ENCODE assay signal across 21 cellular contexts in genomic region chr16:13168091-13168572, GRCh38.
A peak's percentile ranks its signal among the peaks of the same experiment; 100 is the strongest.
DNase-seq lines count a peak whose midpoint lies in the region; ATAC-seq and TF ChIP-seq lines count a peak whose summit lies in the region.
"Had no signal": no experiment of that assay in that cellular context is flagged by ENCODE, and none has a peak within 500 bp of the region (broad histone marks: within the 10 kb centered on the region; RNA-seq: fewer than 3 reads in every experiment).

No MANE protein-coding gene starts in this region.

- H3K9ac ChIP-seq in endodermal cell (ENCODE audit: extremely low read depth, low read length, poor library complexity, severe bottlenecking) (no peak overlapping the region), neural cell (ENCODE audit: low read length) (no peak overlapping the region)

- no peaks in the 10 kb centered on the region for H3K36me3 Mint-ChIP-seq in endodermal cell (ENCODE audit: low read depth)

- 64 to 80% methylated on average over 3 to 4 of the region's 4 CpGs for WGBS in endodermal cell (ENCODE audit: insufficient coverage in 1 of 2, insufficient read length in 1 of 2), 2 experiments
- 61 to 67% (median 62%) methylated on average over 4 of the region's 4 CpGs for WGBS in heart left ventricle, 4 donors
- whole genome bisulfite sequencing in adrenal gland, 4 donors, result 64 to 72% (median 67%) methylated on average over 4 of the region's 4 CpGs

- no peak overlapping the region for H3K4me2 ChIP-seq in neural cell (ENCODE audit: low read length)

- H3K27ac ChIP-seq in endodermal cell (ENCODE audit: low read depth, low read length) (no peak overlapping the region), neural cell (ENCODE audit: low read length) (no peak overlapping the region), heart left ventricle (no peak overlapping the region), adrenal gland (no peak overlapping the region)
- H3K27ac ChIP-seq: 22Rv1, C4-2B, gastrocnemius medialis, SK-N-MC, tibial artery had no signal

- no peak for ATAC-seq in heart left ventricle
- ATAC-seq: activated CD8-positive, alpha-beta T cell treated with anti-CD3 and anti-CD28 coated beads, Interleukin-2, amount 10 ng/mL, durations not matched to agents 7 days and 5 days; activated T-helper 17 cell treated with anti-CD3 and anti-CD28 coated beads, Interleukin-2, amount 50 U/mL, for 72 hours; gastrocnemius medialis had no signal

- H3K36me3 ChIP-seq in endodermal cell (ENCODE audit: control insufficient read depth, insufficient read depth, low read length), result no peaks in the 10 kb centered on the region
- H3K36me3 ChIP-seq in neural cell (ENCODE audit: insufficient read depth, low read length), result no peaks in the 10 kb centered on the region
- no peaks in the 10 kb centered on the region for H3K36me3 ChIP-seq in heart left ventricle
- H3K36me3 ChIP-seq in adrenal gland (replicated peaks in 1 of 2), result no peaks in the 10 kb centered on the region
- H3K36me3 ChIP-seq: gastrocnemius medialis, tibial artery had no signal

- no peak overlapping the region for H3K4me3 ChIP-seq in endodermal cell (ENCODE audit: low read length)
- H3K4me3 ChIP-seq in neural cell (ENCODE audit: low read length), result no peak overlapping the region
- no peak overlapping the region for H3K4me3 ChIP-seq in heart left ventricle
- H3K4me3 ChIP-seq in adrenal gland, result no peak overlapping the region
- H3K4me3 ChIP-seq: gastrocnemius medialis, SK-N-MC, tibial artery had no signal

- TF ChIP-seq RAD21 in neural cell (conservative IDR thresholded peaks at IDR 0.05), result no peak

- peak; percentile 36 for DNase-seq in DMS 273 (lab: John Stamatoyannopoulos, UW; ENCODE audit: unreplicated experiment)
- DNase-seq in DMS 273 treated with DMSO at 0.1 percent for 48 hours (lab: John Stamatoyannopoulos, UW), result no peak
- peak; percentile 54 for DNase-seq in NCI-H526 treated with DMSO at 0.1 percent for 48 hours (lab: John Stamatoyannopoulos, UW)
- DNase-seq in endodermal cell, result peak; percentile 73
- no peak for DNase-seq in heart left ventricle
- DNase-seq in AML-193 (lab: John Stamatoyannopoulos, UW), result no peak
- no peak for DNase-seq in adrenal gland
- DNase-seq: activated CD8-positive, alpha-beta T cell treated with anti-CD3 and anti-CD28 coated beads, Interleukin-2, amount 10 ng/mL, durations not matched to agents 7 days and 5 days; amniotic stem cell; gastrocnemius medialis; GOT3; IMR-90; kidney; NCI-H1105 treated with DMSO at 0.1 percent for 48 hours; NCI-H226; tibial artery had no signal

- H3F3A ChIP-seq in neural cell (ENCODE audit: insufficient read depth, low read length, poor library complexity, severe bottlenecking), result no peaks in the 10 kb centered on the region

- H3K27me3 ChIP-seq in endodermal cell (ENCODE audit: control insufficient read depth, insufficient read depth, low read length, poor library complexity, severe bottlenecking), result no peaks in the 10 kb centered on the region
- no peaks in the 10 kb centered on the region for H3K27me3 ChIP-seq in neural cell (ENCODE audit: insufficient read depth, low read depth, low read length)
- no peaks in the 10 kb centered on the region for H3K27me3 ChIP-seq in heart left ventricle
- no peaks in the 10 kb centered on the region for H3K27me3 ChIP-seq in adrenal gland
- H3K27me3 ChIP-seq: gastrocnemius medialis, tibial artery had no signal

- H3K4me1 ChIP-seq in endodermal cell (ENCODE audit: control insufficient read depth, insufficient read depth, low read length) (peaks cover 8% of the 10 kb centered on the region), heart left ventricle (no peaks in the 10 kb centered on the region), adrenal gland (replicated peaks in 1 of 2) (no peaks in the 10 kb centered on the region)
- H3K4me1 ChIP-seq: gastrocnemius medialis, tibial artery had no signal

- H3K27ac Mint-ChIP-seq in endodermal cell, result peak overlapping the region; percentile 74
- H3K27ac Mint-ChIP-seq: activated CD8-positive, alpha-beta T cell treated with anti-CD3 and anti-CD28 coated beads, Interleukin-2, amount 10 ng/mL, durations not matched to agents 7 days and 5 days; activated T-helper 17 cell treated with anti-CD3 and anti-CD28 coated beads, Interleukin-2, amount 50 U/mL, for 72 hours had no signal

- TF ChIP-seq EP300 in neural cell (conservative IDR thresholded peaks at IDR 0.05; ENCODE audit: poor library complexity, severe bottlenecking), result no peak

- H3K9me3 ChIP-seq in endodermal cell (ENCODE audit: control insufficient read depth, low read length), result peaks cover 11% of the 10 kb centered on the region
- H3K9me3 ChIP-seq in neural cell (ENCODE audit: low read length), result no peaks in the 10 kb centered on the region
- H3K9me3 ChIP-seq in heart left ventricle, result peaks cover 0 to 16% (median 0%) of the 10 kb centered on the region in 12 donors
- no peaks in the 10 kb centered on the region for H3K9me3 ChIP-seq in adrenal gland (replicated peaks in 1 of 3)
- H3K9me3 ChIP-seq: gastrocnemius medialis, tibial artery had no signal

- peak overlapping the region; percentile 14 for H2AFZ ChIP-seq in neural cell (ENCODE audit: low read depth, low read length)

- no peaks in the 10 kb centered on the region for H3K9me2 ChIP-seq in neural cell (ENCODE audit: insufficient read depth, low read length)

- H3K9me3 Mint-ChIP-seq in endodermal cell, result peaks cover 8% of the 10 kb centered on the region

- intact Hi-C loops in heart left ventricle (cut with DNase I), result no loop called here
- intact Hi-C loops in adrenal gland (cut with DNase I), result no loop called here

- H3K27me3 Mint-ChIP-seq in endodermal cell (ENCODE audit: insufficient read depth), result no peaks in the 10 kb centered on the region
- H3K27me3 Mint-ChIP-seq: activated T-helper 17 cell treated with anti-CD3 and anti-CD28 coated beads, Interleukin-2, amount 50 U/mL, for 72 hours had no signal

- TF ChIP-seq POLR2A in heart left ventricle (IDR thresholded peaks at IDR 0.05) (no peak), adrenal gland (IDR thresholded peaks at IDR 0.05) (no peak)

- no peaks in the 10 kb centered on the region for H4K20me1 ChIP-seq in neural cell (ENCODE audit: insufficient read depth)

- TF ChIP-seq CTCF in endodermal cell (conservative IDR thresholded peaks at IDR 0.05), result no peak
- no peak for TF ChIP-seq CTCF in neural cell (IDR thresholded peaks at IDR 0.05; ENCODE audit: poor library complexity, severe bottlenecking)
- TF ChIP-seq CTCF in heart left ventricle (IDR thresholded peaks at IDR 0.05), result no peak
- TF ChIP-seq CTCF in adrenal gland (IDR thresholded peaks at IDR 0.05), result no peak

- peaks cover 26% of the 10 kb centered on the region for H3K4me1 Mint-ChIP-seq in endodermal cell
- H3K4me1 Mint-ChIP-seq: activated T-helper 17 cell treated with anti-CD3 and anti-CD28 coated beads, Interleukin-2, amount 50 U/mL, for 72 hours had no signal

- H3K4me3 Mint-ChIP-seq in endodermal cell, result peak overlapping the region; percentile 4
- H3K4me3 Mint-ChIP-seq: activated CD8-positive, alpha-beta T cell treated with anti-CD3 and anti-CD28 coated beads, Interleukin-2, amount 10 ng/mL, durations not matched to agents 7 days and 5 days; activated T-helper 17 cell treated with anti-CD3 and anti-CD28 coated beads, Interleukin-2, amount 50 U/mL, for 72 hours had no signal

- H3K79me2 ChIP-seq in neural cell (replicated peaks; ENCODE audit: insufficient read depth, low read length), result no peaks in the 10 kb centered on the region

TF ChIP-seq in neural cell, 6 proteins besides CTCF, POLR2A, EP300 and RAD21:
- TF ChIP-seq MXI1 (conservative IDR thresholded peaks at IDR 0.05; ENCODE audit: poor library complexity, severe bottlenecking) (no peak), EZH2 (IDR thresholded peaks at IDR 0.05; ENCODE audit: borderline replicate concordance, insufficient read depth, low read length, poor library complexity, severe bottlenecking) (no peak), POLR2AphosphoS5 (IDR thresholded peaks at IDR 0.05) (no peak), TAF1 (IDR thresholded peaks at IDR 0.05; ENCODE audit: low read depth) (no peak), SMC3 (conservative IDR thresholded peaks at IDR 0.05; ENCODE audit: poor library complexity) (no peak), REST (IDR thresholded peaks at IDR 0.05; ENCODE audit: borderline replicate concordance) (no peak)

Comparison
In these comparisons a context has a peak if more than half of its experiments do, and no peak if none do; other contexts are left out.
1. DNase-seq: peak in DMS 273 (single experiment), NCI-H526 treated with DMSO at 0.1 percent for 48 hours (single experiment) and endodermal cell (single experiment); none in DMS 273 treated with DMSO at 0.1 percent for 48 hours (single experiment), heart left ventricle (0 of 5), AML-193 (0 of 2) and adrenal gland (0 of 7).